In genomic region chrX:42818151-42818921, GRCh38 we compare ENCODE assay signal across 28 cellular contexts. TPM values are rescaled to one million over a fixed set of nuclear protein-coding genes. Genes with fewer than 3 reads are reported as not detected.
A peak's percentile ranks its signal among the peaks of the same experiment; 100 is the strongest.
DNase-seq lines count a peak whose midpoint lies in the region; ATAC-seq and TF ChIP-seq lines count a peak whose summit lies in the region.
"Had no signal": no experiment of that assay in that cellular context is flagged by ENCODE, and none has a peak within 500 bp of the region (broad histone marks: within the 10 kb centered on the region; RNA-seq: fewer than 3 reads in every experiment).

No MANE protein-coding gene starts in this region.

- peak overlapping the region; percentile 12 for H3K18ac ChIP-seq in mesendoderm (ENCODE audit: low read length)

- no peaks in the 10 kb centered on the region for H3K79me1 ChIP-seq in mesendoderm (ENCODE audit: low read length)

- H3K4me1 Mint-ChIP-seq in WTC11, result peaks cover 21% of the 10 kb centered on the region

- H3K27ac Mint-ChIP-seq in WTC11, result no peak overlapping the region
- H3K27ac Mint-ChIP-seq: CD4-positive, CD25-positive, alpha-beta regulatory T cell had no signal

- no peak overlapping the region for H2BK5ac ChIP-seq in mesendoderm (ENCODE audit: low read length)

- H4K5ac ChIP-seq in mesendoderm (ENCODE audit: low read length), result no peak overlapping the region

- peaks cover 40% of the 10 kb centered on the region for H3K9me3 Mint-ChIP-seq in WTC11

- no peak overlapping the region for H4K8ac ChIP-seq in mesendoderm (ENCODE audit: low read depth, low read length)

- H3K4ac ChIP-seq in mesendoderm (ENCODE audit: low read depth, low read length), result no peak overlapping the region

- POLR2A ChIA-PET in HEK293 (lab: Yijun Ruan, JAX) (no interaction called here), WTC11 (lab: Charles Lee) (no interaction called here)

- CTCF ChIA-PET in HEK293 (lab: Yijun Ruan, JAX), result no interaction called here
- CTCF ChIA-PET in WTC11 (lab: Charles Lee), result interaction anchor here (1.2 kb wide), 1 partner anchor 103 kb away, joined by 3 read pairs; no protein-coding TSS in a partner anchor

- H3K4me1 ChIP-seq in HEK293 (ENCODE audit: control insufficient read depth, insufficient read depth, low read length), result no peaks in the 10 kb centered on the region
- no peaks in the 10 kb centered on the region for H3K4me1 ChIP-seq in mesendoderm (ENCODE audit: control insufficient read depth, low read depth, low read length)
- no peaks in the 10 kb centered on the region for H3K4me1 ChIP-seq in aorta (ENCODE audit: control insufficient read depth in 1 of 2, insufficient read depth in 2 of 2, low read length in 2 of 2)
- no peaks in the 10 kb centered on the region for H3K4me1 ChIP-seq in heart right ventricle
- H3K4me1 ChIP-seq: BLaER1 had no signal

- TF ChIP-seq CTCF in HEK293 (tag by site-specific recombination; IDR thresholded peaks at IDR 0.05) (no peak), WTC11 (IDR thresholded peaks at IDR 0.05) (no peak), heart right ventricle (IDR thresholded peaks at IDR 0.05) (no peak)

- H3K9me3 ChIP-seq in HEK293 (ENCODE audit: control insufficient read depth, insufficient read depth, low read depth, low read length), result no peaks in the 10 kb centered on the region; the same call in 1 of the 2 replicates
- H3K9me3 ChIP-seq in aorta (ENCODE audit: control insufficient read depth, low read length), result peaks cover 2% of the 10 kb centered on the region
- peaks cover 0 to 46% (median 0%) of the 10 kb centered on the region in 11 donors for H3K9me3 ChIP-seq in heart right ventricle
- H3K9me3 ChIP-seq: MG63 had no signal

- no peak overlapping the region for H2AK5ac ChIP-seq in mesendoderm (ENCODE audit: low read length)

- H3K27me3 ChIP-seq in mesendoderm (ENCODE audit: insufficient read depth, low read length, poor library complexity) (no peaks in the 10 kb centered on the region), aorta (ENCODE audit: control insufficient read depth in 1 of 2, insufficient read depth in 2 of 2, low read length in 1 of 2) (no peaks in the 10 kb centered on the region), heart right ventricle (no peaks in the 10 kb centered on the region)
- H3K27me3 ChIP-seq: MG63 had no signal

- H3K9ac ChIP-seq in mesendoderm (ENCODE audit: low read length), result no peak overlapping the region
- H3K9ac ChIP-seq: BLaER1 had no signal

- peak; percentile 15 for DNase-seq in ELF-1 (ENCODE audit: low read depth, low spot score)
- DNase-seq in WTC11 (ENCODE audit: low spot score), result peak; percentile 10
- peak; percentile 6 for DNase-seq in mesendoderm
- DNase-seq in aorta, result no peak
- no peak for DNase-seq in activated T-cell treated with anti-CD3 and anti-CD28 coated beads, Interleukin-2, amount 50 U/mL, for 1 hour
- no peak for DNase-seq in heart right ventricle
- DNase-seq: CD4-positive, CD25-positive, alpha-beta regulatory T cell; DMS153; GOT3; KBM-7; MG63; NCI-H1048; NCI-H1417; NCI-H1694 treated with DMSO at 0.1 percent for 48 hours; NCI-H2081; NCI-H2227 treated with DMSO at 0.1 percent for 48 hours; NCI-H526 treated with DMSO at 0.1 percent for 48 hours; SHP77 treated with DMSO at 0.1 percent for 48 hours; T-helper 1 cell had no signal

- ATAC-seq in WTC11 (peak; percentile 28; the same call in 1 of the 2 replicates), aorta (ENCODE audit: low FRiP score) (no peak), heart right ventricle (no peak)
- ATAC-seq: GM12878, Panc1 had no signal

- H3K4me2 ChIP-seq in mesendoderm (ENCODE audit: low read length), result no peak overlapping the region
- H3K4me2 ChIP-seq: BLaER1 had no signal

- H3K36me3 Mint-ChIP-seq in WTC11, result peaks cover 50% of the 10 kb centered on the region

- H3K36me3 ChIP-seq in HEK293 (ENCODE audit: control insufficient read depth in 2 of 2, insufficient read depth in 1 of 2, low read length in 2 of 2) (no peaks in the 10 kb centered on the region), mesendoderm (ENCODE audit: control insufficient read depth, insufficient read depth, low read length) (no peaks in the 10 kb centered on the region), aorta (ENCODE audit: control insufficient read depth in 1 of 2, insufficient read depth in 2 of 2, low read length in 1 of 2) (no peaks in the 10 kb centered on the region), heart right ventricle (no peaks in the 10 kb centered on the region)
- H3K36me3 ChIP-seq: BLaER1, MG63 had no signal

- WGBS in mesendoderm (ENCODE audit: extremely low coverage, insufficient coverage, low lambda C conversion rate), result no CpG with 5 or more reads among the region's 17 CpGs
- WGBS in aorta, 2 donors, result 75 to 87% methylated on average over 17 of the region's 17 CpGs
- 85 to 90% methylated on average over 16 to 17 of the region's 17 CpGs for WGBS in heart right ventricle, 2 donors

- no peak overlapping the region for H3K23ac ChIP-seq in mesendoderm (ENCODE audit: low read length)

- H2BK15ac ChIP-seq in mesendoderm (replicated peaks; ENCODE audit: low read depth), result no peak overlapping the region

- intact Hi-C loops in aorta (cut with DNase I) (no loop called here), heart right ventricle (cut with DNase I) (no loop called here)

- no peak overlapping the region for H3K4me3 Mint-ChIP-seq in WTC11

- no peak overlapping the region for H3K27ac ChIP-seq in HEK293 (ENCODE audit: extremely low read depth, low read depth, low read length)
- H3K27ac ChIP-seq in mesendoderm (ENCODE audit: low read depth, low read length), result peak overlapping the region; percentile 28
- H3K27ac ChIP-seq in aorta (ENCODE audit: low read depth in 1 of 2, low read length in 2 of 2), result no peak overlapping the region
- no peak overlapping the region for H3K27ac ChIP-seq in heart right ventricle
- H3K27ac ChIP-seq: BLaER1 had no signal

- H3K79me2 ChIP-seq in mesendoderm (ENCODE audit: control insufficient read depth, insufficient read depth, low read length), result no peaks in the 10 kb centered on the region

- H3K27me3 Mint-ChIP-seq in WTC11 (ENCODE audit: low read depth), result no peaks in the 10 kb centered on the region
- H3K27me3 Mint-ChIP-seq: CD4-positive, CD25-positive, alpha-beta regulatory T cell had no signal

- H2BK120ac ChIP-seq in mesendoderm (ENCODE audit: low read depth, low read length), result peak overlapping the region; percentile 45

- no peak overlapping the region for H3K4me3 ChIP-seq in HEK293 (ENCODE audit: low read depth, low read length)
- H3K4me3 ChIP-seq in mesendoderm (ENCODE audit: low read length), result no peak overlapping the region
- H3K4me3 ChIP-seq in aorta (ENCODE audit: low read length in 2 of 2), result no peak overlapping the region
- H3K4me3 ChIP-seq in heart right ventricle, result no peak overlapping the region
- H3K4me3 ChIP-seq: BLaER1, GM12878, MG63 had no signal

- H3K56ac ChIP-seq in mesendoderm (ENCODE audit: low read length), result no peak overlapping the region

TF ChIP-seq in HEK293, 187 proteins besides CTCF, POLR2A, EP300 and RAD21:
- TF ChIP-seq ZNF26 (tag by site-specific recombination; IDR thresholded peaks at IDR 0.05), result no peak
- peak; percentile 15 for TF ChIP-seq SETDB1 (IDR thresholded peaks at IDR 0.05; ENCODE audit: insufficient read length, low read length)

TF ChIP-seq in WTC11, 78 proteins besides CTCF, POLR2A, EP300 and RAD21 (continues in another document):
- no peak for TF ChIP-seq HMGXB4 (CRISPR knock-in tag; IDR thresholded peaks at IDR 0.05)
- TF ChIP-seq ATF1 (CRISPR knock-in tag; IDR thresholded peaks at IDR 0.05), result no peak
- TF ChIP-seq MAX (CRISPR knock-in tag; IDR thresholded peaks at IDR 0.05), result no peak
- TF ChIP-seq ATF6 (CRISPR knock-in tag; IDR thresholded peaks at IDR 0.05), result no peak

RNA-seq across cellular contexts. Expression of gene PPP1R2C, which starts 40.4 kb away (rescaled TPM):
- total RNA-seq in WTC11 (2021), result not detected in 3 replicates
- not detected for polyA plus RNA-seq in mesendoderm (2013, experiment 1 of 2)
- not detected for polyA plus RNA-seq in mesendoderm (2013, experiment 2 of 2)
- total RNA-seq in aorta, result not detected
- not detected for polyA plus RNA-seq in aorta
- total RNA-seq in heart right ventricle, result not detected
- not detected for polyA plus RNA-seq in heart right ventricle
- total RNA-seq: A172, Daoy, GM12878, HT-29, NCI-H460 had no signal
- polyA plus RNA-seq: AG04450, GM12878 had no signal

Comparison
In these comparisons a context has a peak if more than half of its experiments do, and no peak if none do; other contexts are left out.
1. DNase-seq: peak in ELF-1 (single experiment), WTC11 (single experiment) and mesendoderm (single experiment); none in aorta (0 of 2), activated T-cell treated with anti-CD3 and anti-CD28 coated beads, Interleukin-2, amount 50 U/mL, for 1 hour (single experiment) and heart right ventricle (0 of 2).